In genomic region chr12:31343139-31343538, GRCh38 we compare ENCODE assay signal across 27 cellular contexts.
"Had no signal": no experiment of that assay in that cellular context is flagged by ENCODE, and none has a peak within 500 bp of the region (broad histone marks: within the 10 kb centered on the region; RNA-seq: fewer than 3 reads in every experiment).

No MANE protein-coding gene starts in this region.

- H3K27ac Mint-ChIP-seq: dendritic cell treated with granulocyte-macrophage colony-stimulating factor and Interleukin-4, amounts not matched to agents 40 ng/mL and 50 ng/mL, for 4 days; memory B cell had no signal

- H3K4me1 ChIP-seq: colonic mucosa, gastrocnemius medialis, heart right ventricle, left lung, lower lobe of right lung had no signal

- DNase-seq: colonic mucosa; cortex of kidney; effector CD8-positive, alpha-beta T cell; effector memory CD8-positive, alpha-beta T cell; endodermal cell; erythroblast; esophagus squamous epithelium; foreskin fibroblast; foreskin melanocyte; gastrocnemius medialis; glutamatergic neuron; head of caudate nucleus; heart right ventricle; hippocampal formation; left cardiac atrium; left lung; left ventricle myocardium superior; lower lobe of right lung; mesendoderm; midbrain had no signal

- H3K36me3 Mint-ChIP-seq: memory B cell had no signal

- FAIRE-seq: endometrium, islet of Langerhans, keratinocyte had no signal

- H3K27me3 ChIP-seq: colonic mucosa, esophagus squamous epithelium, gastrocnemius medialis, heart right ventricle, left lung had no signal

- H3K4me3 Mint-ChIP-seq: dendritic cell treated with granulocyte-macrophage colony-stimulating factor and Interleukin-4, amounts not matched to agents 40 ng/mL and 50 ng/mL, for 4 days; effector memory CD8-positive, alpha-beta T cell; endodermal cell; memory B cell had no signal

- H3K27me3 Mint-ChIP-seq: memory B cell had no signal

- H3K4me3 ChIP-seq: colonic mucosa, esophagus squamous epithelium, gastrocnemius medialis, heart right ventricle, left lung, lower lobe of right lung had no signal

- ATAC-seq: effector memory CD8-positive, alpha-beta T cell; esophagus mucosa; gastrocnemius medialis; heart right ventricle; left cardiac atrium; left lung; left ventricle myocardium superior; lower lobe of right lung had no signal

- H3K4me1 Mint-ChIP-seq: memory B cell had no signal

- H3K9me3 ChIP-seq: colonic mucosa, esophagus squamous epithelium, gastrocnemius medialis, heart right ventricle, left lung, lower lobe of right lung had no signal

- H3K36me3 ChIP-seq: colonic mucosa, esophagus squamous epithelium, gastrocnemius medialis, heart right ventricle, left lung, lower lobe of right lung had no signal

- H3K9me3 Mint-ChIP-seq: dendritic cell treated with granulocyte-macrophage colony-stimulating factor and Interleukin-4, amounts not matched to agents 40 ng/mL and 50 ng/mL, for 4 days; effector memory CD8-positive, alpha-beta T cell; memory B cell had no signal

- H3K27ac ChIP-seq: colonic mucosa, epithelial cell of prostate, esophagus squamous epithelium, gastrocnemius medialis, heart right ventricle, left lung, lower lobe of right lung had no signal
